Comparison of ENCODE assay signal across 27 cellular contexts in genomic region chr10:34869128-34869836, GRCh38.
"Had no signal": no experiment of that assay in that cellular context is flagged by ENCODE, and none has a peak within 500 bp of the region (broad histone marks: within the 10 kb centered on the region; RNA-seq: fewer than 3 reads in every experiment).

No MANE protein-coding gene starts in this region.

- H3K27ac ChIP-seq: body of pancreas, foreskin keratinocyte, hepatocyte, left ventricle myocardium inferior, spleen, testis, VCaP had no signal

- H3K9me3 Mint-ChIP-seq: activated CD4-positive, alpha-beta T cell treated with anti-CD3 and anti-CD28 coated beads, Interleukin-2, amount 10 ng/mL, durations not matched to agents 7 days and 5 days; activated CD8-positive, alpha-beta T cell treated with anti-CD3 and anti-CD28 coated beads for 36 hours; activated naive CD4-positive, alpha-beta T cell treated with anti-CD3 and anti-CD28 coated beads, Interleukin-2, amount 10 ng/mL, durations not matched to agents 7 days and 5 days; dendritic cell treated with granulocyte-macrophage colony-stimulating factor and Interleukin-4, amounts not matched to agents 40 ng/mL and 50 ng/mL, for 4 days; T-helper 2 cell treated with Interferon-gamma antibody and Interleukin-4, amounts not matched to agents 5 μg/mL and 100 μg/mL, for 36 hours; type B pancreatic cell had no signal

- H3K36me3 ChIP-seq: left ventricle myocardium inferior, spleen had no signal

- H3K4me1 Mint-ChIP-seq: activated CD8-positive, alpha-beta memory T cell treated with anti-CD3 and anti-CD28 coated beads, Interleukin-2, amount 10 ng/mL, durations not matched to agents 7 days and 5 days; immature natural killer cell; natural killer cell had no signal

- H3K27ac Mint-ChIP-seq: activated CD4-positive, alpha-beta T cell treated with anti-CD3 and anti-CD28 coated beads, Interleukin-2, amount 10 ng/mL, durations not matched to agents 7 days and 5 days; activated CD8-positive, alpha-beta memory T cell treated with anti-CD3 and anti-CD28 coated beads, Interleukin-2, amount 10 ng/mL, durations not matched to agents 7 days and 5 days; activated CD8-positive, alpha-beta T cell treated with anti-CD3 and anti-CD28 coated beads for 36 hours; activated naive CD4-positive, alpha-beta T cell treated with anti-CD3 and anti-CD28 coated beads, Interleukin-2, amount 10 ng/mL, durations not matched to agents 7 days and 5 days; dendritic cell treated with granulocyte-macrophage colony-stimulating factor and Interleukin-4, amounts not matched to agents 40 ng/mL and 50 ng/mL, for 4 days; immature natural killer cell; mesothelial cell of epicardium; natural killer cell; T-helper 2 cell treated with Interferon-gamma antibody and Interleukin-4, amounts not matched to agents 5 μg/mL and 100 μg/mL, for 36 hours; type B pancreatic cell had no signal

- H2AFZ ChIP-seq: hepatocyte had no signal

- H3K79me2 ChIP-seq: hepatocyte had no signal

- DNase-seq: activated CD4-positive, alpha-beta T cell treated with anti-CD3 and anti-CD28 coated beads, Interleukin-2, amount 10 ng/mL, durations not matched to agents 7 days and 5 days; activated CD8-positive, alpha-beta memory T cell treated with anti-CD3 and anti-CD28 coated beads, Interleukin-2, amount 10 ng/mL, durations not matched to agents 7 days and 5 days; activated CD8-positive, alpha-beta T cell treated with anti-CD3 and anti-CD28 coated beads for 36 hours; activated effector memory CD4-positive, alpha-beta T cell treated with anti-CD3 and anti-CD28 coated beads, Interleukin-2, amount 50 U/mL, for 16 hours; activated naive CD4-positive, alpha-beta T cell treated with anti-CD3 and anti-CD28 coated beads, Interleukin-2, amount 10 ng/mL, durations not matched to agents 7 days and 5 days; activated T-cell treated with anti-CD3 and anti-CD28 coated beads for 4 hours; body of pancreas; caudate nucleus; effector CD4-positive, alpha-beta T cell; erythroblast; foreskin keratinocyte; immature natural killer cell; kidney glomerular epithelial cell; left ventricle myocardium inferior; natural killer cell; retina; spleen; stimulated activated CD4-positive, alpha-beta T cell treated with anti-CD3 and anti-CD28 coated beads, Interleukin-4, amount 100 ng/mL, for 1 hour; testis had no signal

- H3K36me3 Mint-ChIP-seq: activated CD8-positive, alpha-beta memory T cell treated with anti-CD3 and anti-CD28 coated beads, Interleukin-2, amount 10 ng/mL, durations not matched to agents 7 days and 5 days; activated naive CD4-positive, alpha-beta T cell treated with anti-CD3 and anti-CD28 coated beads, Interleukin-2, amount 10 ng/mL, durations not matched to agents 7 days and 5 days; immature natural killer cell; natural killer cell; type B pancreatic cell had no signal

- H3K4me2 ChIP-seq: hepatocyte had no signal

- FAIRE-seq: endometrium had no signal

- H3K9me3 ChIP-seq: body of pancreas, left ventricle myocardium inferior, spleen, testis had no signal

- H3K4me3 Mint-ChIP-seq: activated CD4-positive, alpha-beta T cell treated with anti-CD3 and anti-CD28 coated beads, Interleukin-2, amount 10 ng/mL, durations not matched to agents 7 days and 5 days; activated CD8-positive, alpha-beta memory T cell treated with anti-CD3 and anti-CD28 coated beads, Interleukin-2, amount 10 ng/mL, durations not matched to agents 7 days and 5 days; activated CD8-positive, alpha-beta T cell treated with anti-CD3 and anti-CD28 coated beads for 36 hours; activated naive CD4-positive, alpha-beta T cell treated with anti-CD3 and anti-CD28 coated beads, Interleukin-2, amount 10 ng/mL, durations not matched to agents 7 days and 5 days; dendritic cell treated with granulocyte-macrophage colony-stimulating factor and Interleukin-4, amounts not matched to agents 40 ng/mL and 50 ng/mL, for 4 days; immature natural killer cell; mesothelial cell of epicardium; natural killer cell; T-helper 2 cell treated with Interferon-gamma antibody and Interleukin-4, amounts not matched to agents 5 μg/mL and 100 μg/mL, for 36 hours; type B pancreatic cell had no signal

- ATAC-seq: activated CD4-positive, CD25-positive, alpha-beta regulatory T cell treated with anti-CD3 and anti-CD28 coated beads, Interleukin-2, amount 50 U/mL, for 24 hours; activated CD8-positive, alpha-beta memory T cell treated with anti-CD3 and anti-CD28 coated beads, Interleukin-2, amount 10 ng/mL, durations not matched to agents 7 days and 5 days; activated CD8-positive, alpha-beta T cell treated with anti-CD3 and anti-CD28 coated beads for 36 hours; body of pancreas; foreskin keratinocyte; natural killer cell had no signal

- H3K27me3 ChIP-seq: body of pancreas, foreskin keratinocyte, hepatocyte, testis had no signal

- H3K27me3 Mint-ChIP-seq: dendritic cell treated with granulocyte-macrophage colony-stimulating factor and Interleukin-4, amounts not matched to agents 40 ng/mL and 50 ng/mL, for 4 days had no signal

- H3K4me3 ChIP-seq: body of pancreas, hepatocyte, left ventricle myocardium inferior, spleen, testis had no signal

- H3K4me1 ChIP-seq: spleen had no signal
